14 cellular contexts compared by ENCODE assay signal in genomic region chr17:42547698-42548069, GRCh38. TPM values are rescaled to one million over a fixed set of nuclear protein-coding genes. Genes with fewer than 3 reads are reported as not detected.
DNase-seq lines count a peak whose midpoint lies in the region; ATAC-seq, FAIRE-seq and TF ChIP-seq lines count a peak whose summit lies in the region.
"Had no signal": no experiment of that assay in that cellular context is flagged by ENCODE, and none has a peak within 500 bp of the region (broad histone marks: within the 10 kb centered on the region; RNA-seq: fewer than 3 reads in every experiment).

No MANE protein-coding gene starts in this region.

- no peaks in the 10 kb centered on the region for H3K9me3 ChIP-seq in MM.1S (replicated peaks; ENCODE audit: insufficient read depth, low read length)
- no peaks in the 10 kb centered on the region for H3K9me3 ChIP-seq in endothelial cell of umbilical vein (replicated peaks; ENCODE audit: control insufficient read depth, insufficient read depth, low read length)
- H3K9me3 ChIP-seq: BE2C, mucosa of descending colon had no signal

- H3K27ac Mint-ChIP-seq in Calu3 (ENCODE audit: unreplicated experiment), result no peak overlapping the region
- H3K27ac Mint-ChIP-seq in mesothelial cell of epicardium, result no peak overlapping the region
- H3K27ac Mint-ChIP-seq: activated CD8-positive, alpha-beta memory T cell treated with anti-CD3 and anti-CD28 coated beads, Interleukin-2, amount 10 ng/mL, durations not matched to agents 7 days and 5 days; activated naive CD8-positive, alpha-beta T cell had no signal

- H3K4me2 ChIP-seq in MM.1S (ENCODE audit: low read depth, low read length) (peak overlapping the region; percentile 76), endothelial cell of umbilical vein (ENCODE audit: insufficient read depth, low read length) (peak overlapping the region; percentile 42)

- TF ChIP-seq CTCF in Calu3 (IDR thresholded peaks at IDR 0.05; ENCODE audit: unreplicated experiment), result no peak
- TF ChIP-seq CTCF in MM.1S (IDR thresholded peaks at IDR 0.05; ENCODE audit: low read length), result no peak
- no peak for TF ChIP-seq CTCF in endothelial cell of umbilical vein (IDR thresholded peaks at IDR 0.05; ENCODE audit: extremely low read depth in 1 of 2, insufficient read depth in 1 of 2, low read depth in 1 of 2, low read length in 2 of 2)
- no peak for TF ChIP-seq CTCF in mesothelial cell of epicardium (IDR thresholded peaks at IDR 0.05; ENCODE audit: unreplicated experiment)

- H3K36me3 ChIP-seq in MM.1S (replicated peaks; ENCODE audit: insufficient read depth, low read length), result no peaks in the 10 kb centered on the region
- H3K36me3 ChIP-seq in endothelial cell of umbilical vein (ENCODE audit: control insufficient read depth in 2 of 2, extremely low read depth in 1 of 2, insufficient read depth in 2 of 2, low read length in 2 of 2), result peaks cover 2 to 5% of the 10 kb centered on the region in 2 experiments

- DNase-seq in Calu3, result no peak
- DNase-seq in MM.1S, result no peak
- DNase-seq in endothelial cell of umbilical vein (ENCODE audit: low read depth, low spot score), result no peak
- no peak for DNase-seq in mesothelial cell of epicardium (ENCODE audit: low spot score in 2 of 2, unreplicated experiment in 2 of 2)
- no peak for DNase-seq in activated gamma-delta T cell treated with Interleukin-2 at 50 U/mL for 16 hours
- DNase-seq in effector CD8-positive, alpha-beta T cell (lab: John Stamatoyannopoulos, UW), result no peak
- DNase-seq: NCI-H1694, SHP77 had no signal

- TF ChIP-seq POLR2A in endothelial cell of umbilical vein (IDR thresholded peaks at IDR 0.05; ENCODE audit: low read depth, low read length), result no peak

- ATAC-seq in HG03354 (IDR thresholded peaks at IDR 0.05; ENCODE audit: poor library complexity, severe bottlenecking, unreplicated experiment), result no peak
- ATAC-seq in GM18867 (IDR thresholded peaks at IDR 0.05; ENCODE audit: unreplicated experiment), result no peak

- H2AFZ ChIP-seq in MM.1S (ENCODE audit: low read length) (0 out of 2 replicates have a peak overlapping the region, but pooled peaks have one; percentile 45), endothelial cell of umbilical vein (ENCODE audit: low read depth, low read length) (no peak overlapping the region)

- POLR2A ChIA-PET in endothelial cell of umbilical vein (lab: Charles Lee), result no interaction called here

- H3K4me3 Mint-ChIP-seq in Calu3 (ENCODE audit: low read depth, unreplicated experiment) (peak overlapping the region; percentile 56), mesothelial cell of epicardium (peak overlapping the region; percentile 38)
- H3K4me3 Mint-ChIP-seq: activated naive CD8-positive, alpha-beta T cell had no signal

- H3K9me2 ChIP-seq in MM.1S (replicated peaks; ENCODE audit: insufficient read depth, low read length), result no peaks in the 10 kb centered on the region

- 0 out of 2 replicates have a peak, but pooled peaks cover 4% of the 10 kb centered on the region for H3K4me1 ChIP-seq in MM.1S (ENCODE audit: low read length)
- no peaks in the 10 kb centered on the region for H3K4me1 ChIP-seq in endothelial cell of umbilical vein (ENCODE audit: control insufficient read depth, extremely low read depth, insufficient read depth, low read length)
- H3K4me1 ChIP-seq: BE2C had no signal

- BruUV-seq in Calu3 (replicated peaks; lab: Mats Ljungman, UMichigan), result no TSS peak
- BruUV-seq in endothelial cell of umbilical vein (replicated peaks; lab: Mats Ljungman, UMichigan), result no TSS peak

- no peaks in the 10 kb centered on the region for H3F3A ChIP-seq in MM.1S (ENCODE audit: insufficient read depth, low read length)

- H3K79me2 ChIP-seq in MM.1S (ENCODE audit: low read length) (no peaks in the 10 kb centered on the region), endothelial cell of umbilical vein (ENCODE audit: control insufficient read depth, insufficient read depth, low read length) (no peaks in the 10 kb centered on the region)

- no peaks in the 10 kb centered on the region for H3K27me3 Mint-ChIP-seq in Calu3 (ENCODE audit: unreplicated experiment)
- H3K27me3 Mint-ChIP-seq in mesothelial cell of epicardium (ENCODE audit: low read depth), result no peaks in the 10 kb centered on the region
- H3K27me3 Mint-ChIP-seq: activated CD8-positive, alpha-beta memory T cell treated with anti-CD3 and anti-CD28 coated beads, Interleukin-2, amount 10 ng/mL, durations not matched to agents 7 days and 5 days; activated naive CD8-positive, alpha-beta T cell had no signal

- H3K4me3 ChIP-seq in MM.1S (ENCODE audit: low read length) (peak overlapping the region; percentile 50), endothelial cell of umbilical vein (replicated peaks in 1 of 3; ENCODE audit: insufficient read depth in 1 of 3, low read depth in 1 of 3, low read length in 3 of 3) (no peak overlapping the region)
- H3K4me3 ChIP-seq: mucosa of descending colon had no signal

- H3K4me1 Mint-ChIP-seq in Calu3 (ENCODE audit: low read depth, unreplicated experiment) (peaks cover 24% of the 10 kb centered on the region), mesothelial cell of epicardium (peaks cover 6% of the 10 kb centered on the region)

- H3K27ac ChIP-seq in MM.1S (ENCODE audit: low read length), result no peak overlapping the region
- H3K27ac ChIP-seq in endothelial cell of umbilical vein (ENCODE audit: insufficient read depth, low read depth, low read length), result no peak overlapping the region

- H4K20me1 ChIP-seq in MM.1S (ENCODE audit: insufficient read depth, low read length), result no peaks in the 10 kb centered on the region
- H4K20me1 ChIP-seq in endothelial cell of umbilical vein (replicated peaks; ENCODE audit: control insufficient read depth, extremely low read depth, insufficient read depth, low read length), result no peaks in the 10 kb centered on the region

- no peak for FAIRE-seq in endothelial cell of umbilical vein (lab: Jason Lieb, UNC)

- intact Hi-C loops in Calu3 (cut with micrococcal nuclease; ENCODE audit: unreplicated experiment) (no loop called here), endothelial cell of umbilical vein (cut with micrococcal nuclease) (no loop called here)

- no peak overlapping the region for H3K9ac ChIP-seq in MM.1S (ENCODE audit: low read length)
- H3K9ac ChIP-seq in endothelial cell of umbilical vein (replicated peaks; ENCODE audit: extremely low read depth, insufficient read depth, low read length), result no peak overlapping the region

- H3K9me3 Mint-ChIP-seq in Calu3 (ENCODE audit: low read depth, unreplicated experiment) (no peaks in the 10 kb centered on the region), mesothelial cell of epicardium (no peaks in the 10 kb centered on the region)

- dilution Hi-C loops in endothelial cell of umbilical vein (cut with MboI; ENCODE audit: extremely low pct_ligation_motif_present, low sequenced_read_pairs), result no loop called here

- no peaks in the 10 kb centered on the region for H3K9me1 ChIP-seq in endothelial cell of umbilical vein (replicated peaks; ENCODE audit: control insufficient read depth, extremely low read depth, insufficient read depth, low read length)

- peaks cover 57% of the 10 kb centered on the region for H3K36me3 Mint-ChIP-seq in Calu3 (ENCODE audit: insufficient read depth, unreplicated experiment)
- H3K36me3 Mint-ChIP-seq in mesothelial cell of epicardium, result peaks cover 2% of the 10 kb centered on the region
- H3K36me3 Mint-ChIP-seq: activated CD8-positive, alpha-beta memory T cell treated with anti-CD3 and anti-CD28 coated beads, Interleukin-2, amount 10 ng/mL, durations not matched to agents 7 days and 5 days; activated naive CD8-positive, alpha-beta T cell had no signal

- H3K27me3 ChIP-seq in MM.1S (replicated peaks; ENCODE audit: insufficient read depth, low read length) (no peaks in the 10 kb centered on the region), endothelial cell of umbilical vein (ENCODE audit: control insufficient read depth in 2 of 2, insufficient read depth in 2 of 2, low read length in 2 of 2) (no peaks in the 10 kb centered on the region)
- H3K27me3 ChIP-seq: BE2C had no signal

- CTCF ChIA-PET in Calu3 (lab: Charles Lee), result interaction anchor here (0.9 to 1.8 kb wide), 7 partner anchors 11 to 156 kb away, joined by 3 to 14 read pairs (median 4); partner anchors contain the start of genes NAGLU and PSMC3IP
- CTCF ChIA-PET in endothelial cell of umbilical vein (lab: Charles Lee), result interaction anchor here (0.9 to 1.0 kb wide), 4 partner anchors 11 to 325 kb away, joined by 4 to 5 read pairs (median 4); partner anchors contain the start of gene NAGLU

RNA-seq across cellular contexts. Expression of gene HSD17B1, which starts 5.0 kb away (rescaled TPM):
- total RNA-seq in Calu3 (2022) (0.88 and 1.0 TPM in 2 replicates), endothelial cell of umbilical vein (0.62 and 1.0 TPM in 2 replicates), mesothelial cell of epicardium (1.6 to 3.0 TPM (median 2.2 TPM) in 3 replicates)
- 0.22 and 0.41 TPM in 2 replicates for polyA plus RNA-seq in endothelial cell of umbilical vein
- 0.05 and 0.20 TPM in 2 replicates for polyA plus RNA-seq in endothelial cell of umbilical vein (2011; cell fraction: cytosol; rRNA removed)
- 0.59 and 0.63 TPM in 2 replicates for polyA plus RNA-seq in endothelial cell of umbilical vein (2011; cell fraction: nucleus; rRNA removed)
- 1.0 and 1.2 TPM in 2 replicates for polyA plus RNA-seq in endothelial cell of umbilical vein (2012)
- 0.17 and 0.19 TPM in 2 replicates for polyA minus RNA-seq in endothelial cell of umbilical vein
- 1.0 TPM for polyA minus RNA-seq in endothelial cell of umbilical vein (2011; cell fraction: cytosol; rRNA and poly(A)+ RNA removed)
- 0.43 and 0.77 TPM in 2 replicates for polyA minus RNA-seq in endothelial cell of umbilical vein (2011; cell fraction: nucleus; rRNA and poly(A)+ RNA removed)

RNA-seq across cellular contexts. Expression of gene NAGLU, which starts 11.6 kb away (rescaled TPM):
- total RNA-seq in Calu3 (2022) (53.8 and 59.1 TPM in 2 replicates), endothelial cell of umbilical vein (40.2 and 50.2 TPM in 2 replicates), mesothelial cell of epicardium (31.0 to 31.9 TPM (median 31.5 TPM) in 3 replicates)
- polyA plus RNA-seq in endothelial cell of umbilical vein, result 54.2 and 66.8 TPM in 2 replicates
- polyA plus RNA-seq in endothelial cell of umbilical vein (2011; cell fraction: cytosol; rRNA removed), result 22.6 and 31.6 TPM in 2 replicates
- 70.4 and 73.2 TPM in 2 replicates for polyA plus RNA-seq in endothelial cell of umbilical vein (2011; cell fraction: nucleus; rRNA removed)
- 23.1 and 31.3 TPM in 2 replicates for polyA plus RNA-seq in endothelial cell of umbilical vein (2012)
- polyA minus RNA-seq in endothelial cell of umbilical vein, result 21.5 and 21.8 TPM in 2 replicates
- 7.8 TPM for polyA minus RNA-seq in endothelial cell of umbilical vein (2011; cell fraction: cytosol; rRNA and poly(A)+ RNA removed)
- 22.9 and 30.1 TPM in 2 replicates for polyA minus RNA-seq in endothelial cell of umbilical vein (2011; cell fraction: nucleus; rRNA and poly(A)+ RNA removed)

RNA-seq across cellular contexts. Expression of gene COASY, which starts 14.3 kb away (rescaled TPM):
- total RNA-seq in Calu3 (2022), result 159 and 163 TPM in 2 replicates
- 69.2 and 77.7 TPM in 2 replicates for total RNA-seq in endothelial cell of umbilical vein
- 39.6 and 52.6 TPM in 2 replicates for polyA plus RNA-seq in endothelial cell of umbilical vein
- 36.3 and 42.7 TPM in 2 replicates for polyA plus RNA-seq in endothelial cell of umbilical vein (2011; cell fraction: cytosol; rRNA removed)
- polyA plus RNA-seq in endothelial cell of umbilical vein (2011; cell fraction: nucleus; rRNA removed), result 78.2 and 90.7 TPM in 2 replicates
- polyA plus RNA-seq in endothelial cell of umbilical vein (2012), result 63.2 and 68.4 TPM in 2 replicates
- 26.1 and 32.6 TPM in 2 replicates for polyA minus RNA-seq in endothelial cell of umbilical vein
- 56.5 TPM for polyA minus RNA-seq in endothelial cell of umbilical vein (2011; cell fraction: cytosol; rRNA and poly(A)+ RNA removed)
- polyA minus RNA-seq in endothelial cell of umbilical vein (2011; cell fraction: nucleus; rRNA and poly(A)+ RNA removed), result 21.0 and 25.9 TPM in 2 replicates
- 60.7 to 62.0 TPM (median 61.4 TPM) in 3 replicates for total RNA-seq in mesothelial cell of epicardium

RNA-seq across cellular contexts. Expression of gene MLX, which starts 19.2 kb away (rescaled TPM):
- total RNA-seq in Calu3 (2022), result 65.0 and 69.8 TPM in 2 replicates
- 40.3 and 40.9 TPM in 2 replicates for total RNA-seq in endothelial cell of umbilical vein
- polyA plus RNA-seq in endothelial cell of umbilical vein, result 41.1 and 42.7 TPM in 2 replicates
- polyA plus RNA-seq in endothelial cell of umbilical vein (2011; cell fraction: cytosol; rRNA removed), result 35.7 and 37.7 TPM in 2 replicates
- polyA plus RNA-seq in endothelial cell of umbilical vein (2011; cell fraction: nucleus; rRNA removed), result 56.9 and 63.0 TPM in 2 replicates
- 37.4 and 41.4 TPM in 2 replicates for polyA plus RNA-seq in endothelial cell of umbilical vein (2012)
- 40.5 and 41.3 TPM in 2 replicates for polyA minus RNA-seq in endothelial cell of umbilical vein
- polyA minus RNA-seq in endothelial cell of umbilical vein (2011; cell fraction: cytosol; rRNA and poly(A)+ RNA removed), result 22.4 TPM
- polyA minus RNA-seq in endothelial cell of umbilical vein (2011; cell fraction: nucleus; rRNA and poly(A)+ RNA removed), result 13.4 and 18.8 TPM in 2 replicates
- 26.1 to 27.8 TPM (median 27.0 TPM) in 3 replicates for total RNA-seq in mesothelial cell of epicardium

RNA-seq across cellular contexts. Expression of gene PSMC3IP, which starts 29.8 kb away (rescaled TPM):
- total RNA-seq in Calu3 (2022) (31.8 and 32.4 TPM in 2 replicates), endothelial cell of umbilical vein (19.3 and 20.8 TPM in 2 replicates), mesothelial cell of epicardium (8.3 to 9.8 TPM (median 9.7 TPM) in 3 replicates)
- 5.5 and 5.9 TPM in 2 replicates for polyA plus RNA-seq in endothelial cell of umbilical vein
- 9.0 and 10.6 TPM in 2 replicates for polyA plus RNA-seq in endothelial cell of umbilical vein (2011; cell fraction: cytosol; rRNA removed)
- polyA plus RNA-seq in endothelial cell of umbilical vein (2011; cell fraction: nucleus; rRNA removed), result 20.8 and 34.7 TPM in 2 replicates
- 6.3 and 10.9 TPM in 2 replicates for polyA plus RNA-seq in endothelial cell of umbilical vein (2012)
- polyA minus RNA-seq in endothelial cell of umbilical vein, result 4.9 and 5.2 TPM in 2 replicates
- polyA minus RNA-seq in endothelial cell of umbilical vein (2011; cell fraction: cytosol; rRNA and poly(A)+ RNA removed), result 14.0 TPM
- polyA minus RNA-seq in endothelial cell of umbilical vein (2011; cell fraction: nucleus; rRNA and poly(A)+ RNA removed), result 7.5 and 9.7 TPM in 2 replicates
